Comparison of ENCODE assay signal across 9 cellular contexts in the genomic region with DNA sequence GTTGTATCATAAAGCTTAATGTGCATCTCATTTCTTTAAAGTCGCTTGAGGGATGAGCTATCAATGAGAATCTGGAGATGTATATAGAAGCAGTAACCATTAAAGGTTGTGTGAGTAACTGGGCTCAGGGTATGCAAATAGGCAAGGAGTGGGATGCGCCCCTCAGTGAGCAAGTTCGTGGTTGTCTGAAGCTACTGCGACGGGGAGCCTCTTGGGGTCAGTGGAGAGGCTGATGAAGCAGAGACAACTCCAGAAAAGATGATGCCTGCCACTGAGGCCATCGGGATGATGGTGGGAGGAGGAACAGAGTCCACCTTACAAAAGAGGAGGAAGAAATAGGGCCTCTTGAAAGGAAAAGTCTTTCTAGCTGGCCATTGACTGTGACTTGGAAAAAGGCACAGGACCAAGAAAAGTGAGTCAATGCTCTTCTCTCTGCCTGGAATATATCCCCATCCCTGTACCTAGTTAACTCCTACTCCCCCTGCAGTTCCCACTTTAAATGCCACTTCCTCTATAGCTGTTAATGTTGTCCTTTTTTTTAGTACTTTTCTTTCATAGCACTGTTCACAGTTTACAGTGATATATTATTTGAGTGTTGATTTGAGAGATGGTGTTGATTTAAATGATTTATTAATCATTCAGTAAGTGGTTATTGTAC. TPM values are rescaled to one million over a fixed set of nuclear protein-coding genes. Genes with fewer than 3 reads are reported as not detected.
DNase-seq lines count a peak whose midpoint lies in the region; ATAC-seq and TF ChIP-seq lines count a peak whose summit lies in the region.
"Had no signal": no experiment of that assay in that cellular context is flagged by ENCODE, and none has a peak within 500 bp of the region (broad histone marks: within the 10 kb centered on the region; RNA-seq: fewer than 3 reads in every experiment).

No MANE protein-coding gene starts in this region.

- H3K36me3 ChIP-seq in breast epithelium, result no peaks in the 10 kb centered on the region

- no peak for TF ChIP-seq POLR2A in breast epithelium (IDR thresholded peaks at IDR 0.05)

- peaks cover 0 to 9% of the 10 kb centered on the region in 2 donors for H3K9me3 ChIP-seq in breast epithelium

- intact Hi-C loops in breast epithelium (cut with DNase I; ENCODE audit: low total_unique reads), result no loop called here

- H3K4me3 ChIP-seq in breast epithelium, result no peak overlapping the region

- ATAC-seq in GM18511 (IDR thresholded peaks at IDR 0.05; ENCODE audit: unreplicated experiment) (peak; percentile 91), GM21526 (IDR thresholded peaks at IDR 0.05; ENCODE audit: low FRiP score, unreplicated experiment) (peak; percentile 92), HG03354 (IDR thresholded peaks at IDR 0.05; ENCODE audit: poor library complexity, severe bottlenecking, unreplicated experiment) (peak; percentile 98)

- H3K27ac ChIP-seq in breast epithelium (no peak overlapping the region), caudate nucleus (ENCODE audit: low read depth, low read length) (no peak overlapping the region)

- H3K4me1 ChIP-seq in breast epithelium, result no peaks in the 10 kb centered on the region

- DNase-seq in iPS DF 4.7 (ENCODE audit: extremely low read depth, low spot score) (peak; percentile 30), COLO668 (lab: John Stamatoyannopoulos, UW; ENCODE audit: unreplicated experiment) (no peak), breast epithelium (ENCODE audit: low spot score in 2 of 2) (no peak), GM19238 (ENCODE audit: insufficient read length, low spot score) (no peak), caudate nucleus (lab: John Stamatoyannopoulos, UW) (no peak)
- DNase-seq: activated CD8-positive, alpha-beta memory T cell treated with anti-CD3 and anti-CD28 coated beads, Interleukin-2, amount 10 ng/mL, durations not matched to agents 7 days and 5 days had no signal

- no peaks in the 10 kb centered on the region for H3K27me3 ChIP-seq in breast epithelium

- TF ChIP-seq CTCF in breast epithelium (IDR thresholded peaks at IDR 0.05), result no peak

RNA-seq across cellular contexts. Expression of a gene that starts 51.4 kb away (rescaled TPM):
- total RNA-seq in breast epithelium, result 10 to 100 TPM; 23.1 to 38.4 (median 28.8) TPM
